ENCODE assay signal across 1 cellular context in the genomic region with DNA sequence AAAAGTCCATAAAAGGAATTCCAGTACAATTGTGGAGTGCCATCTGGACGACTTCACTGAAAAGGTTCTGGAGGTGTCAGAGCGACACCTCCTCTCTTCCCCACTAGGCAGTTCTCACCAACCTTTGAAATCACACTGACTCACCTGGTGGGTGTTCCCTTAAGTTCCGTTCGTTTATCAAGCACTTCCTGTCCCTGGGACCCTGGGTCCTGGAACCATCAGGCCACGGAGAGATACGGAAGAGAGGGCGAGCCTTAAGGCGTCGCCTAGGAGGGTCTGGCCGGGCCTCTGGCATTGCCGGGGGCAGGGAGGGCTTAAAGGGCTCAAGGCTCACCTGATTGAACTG.
TF ChIP-seq lines count a peak whose summit lies in the region.

No MANE protein-coding gene starts in this region.

TF ChIP-seq in GM23338, 12 proteins besides CTCF, POLR2A, EP300 and RAD21 (continued from another document):
- TF ChIP-seq, protein P1, sequence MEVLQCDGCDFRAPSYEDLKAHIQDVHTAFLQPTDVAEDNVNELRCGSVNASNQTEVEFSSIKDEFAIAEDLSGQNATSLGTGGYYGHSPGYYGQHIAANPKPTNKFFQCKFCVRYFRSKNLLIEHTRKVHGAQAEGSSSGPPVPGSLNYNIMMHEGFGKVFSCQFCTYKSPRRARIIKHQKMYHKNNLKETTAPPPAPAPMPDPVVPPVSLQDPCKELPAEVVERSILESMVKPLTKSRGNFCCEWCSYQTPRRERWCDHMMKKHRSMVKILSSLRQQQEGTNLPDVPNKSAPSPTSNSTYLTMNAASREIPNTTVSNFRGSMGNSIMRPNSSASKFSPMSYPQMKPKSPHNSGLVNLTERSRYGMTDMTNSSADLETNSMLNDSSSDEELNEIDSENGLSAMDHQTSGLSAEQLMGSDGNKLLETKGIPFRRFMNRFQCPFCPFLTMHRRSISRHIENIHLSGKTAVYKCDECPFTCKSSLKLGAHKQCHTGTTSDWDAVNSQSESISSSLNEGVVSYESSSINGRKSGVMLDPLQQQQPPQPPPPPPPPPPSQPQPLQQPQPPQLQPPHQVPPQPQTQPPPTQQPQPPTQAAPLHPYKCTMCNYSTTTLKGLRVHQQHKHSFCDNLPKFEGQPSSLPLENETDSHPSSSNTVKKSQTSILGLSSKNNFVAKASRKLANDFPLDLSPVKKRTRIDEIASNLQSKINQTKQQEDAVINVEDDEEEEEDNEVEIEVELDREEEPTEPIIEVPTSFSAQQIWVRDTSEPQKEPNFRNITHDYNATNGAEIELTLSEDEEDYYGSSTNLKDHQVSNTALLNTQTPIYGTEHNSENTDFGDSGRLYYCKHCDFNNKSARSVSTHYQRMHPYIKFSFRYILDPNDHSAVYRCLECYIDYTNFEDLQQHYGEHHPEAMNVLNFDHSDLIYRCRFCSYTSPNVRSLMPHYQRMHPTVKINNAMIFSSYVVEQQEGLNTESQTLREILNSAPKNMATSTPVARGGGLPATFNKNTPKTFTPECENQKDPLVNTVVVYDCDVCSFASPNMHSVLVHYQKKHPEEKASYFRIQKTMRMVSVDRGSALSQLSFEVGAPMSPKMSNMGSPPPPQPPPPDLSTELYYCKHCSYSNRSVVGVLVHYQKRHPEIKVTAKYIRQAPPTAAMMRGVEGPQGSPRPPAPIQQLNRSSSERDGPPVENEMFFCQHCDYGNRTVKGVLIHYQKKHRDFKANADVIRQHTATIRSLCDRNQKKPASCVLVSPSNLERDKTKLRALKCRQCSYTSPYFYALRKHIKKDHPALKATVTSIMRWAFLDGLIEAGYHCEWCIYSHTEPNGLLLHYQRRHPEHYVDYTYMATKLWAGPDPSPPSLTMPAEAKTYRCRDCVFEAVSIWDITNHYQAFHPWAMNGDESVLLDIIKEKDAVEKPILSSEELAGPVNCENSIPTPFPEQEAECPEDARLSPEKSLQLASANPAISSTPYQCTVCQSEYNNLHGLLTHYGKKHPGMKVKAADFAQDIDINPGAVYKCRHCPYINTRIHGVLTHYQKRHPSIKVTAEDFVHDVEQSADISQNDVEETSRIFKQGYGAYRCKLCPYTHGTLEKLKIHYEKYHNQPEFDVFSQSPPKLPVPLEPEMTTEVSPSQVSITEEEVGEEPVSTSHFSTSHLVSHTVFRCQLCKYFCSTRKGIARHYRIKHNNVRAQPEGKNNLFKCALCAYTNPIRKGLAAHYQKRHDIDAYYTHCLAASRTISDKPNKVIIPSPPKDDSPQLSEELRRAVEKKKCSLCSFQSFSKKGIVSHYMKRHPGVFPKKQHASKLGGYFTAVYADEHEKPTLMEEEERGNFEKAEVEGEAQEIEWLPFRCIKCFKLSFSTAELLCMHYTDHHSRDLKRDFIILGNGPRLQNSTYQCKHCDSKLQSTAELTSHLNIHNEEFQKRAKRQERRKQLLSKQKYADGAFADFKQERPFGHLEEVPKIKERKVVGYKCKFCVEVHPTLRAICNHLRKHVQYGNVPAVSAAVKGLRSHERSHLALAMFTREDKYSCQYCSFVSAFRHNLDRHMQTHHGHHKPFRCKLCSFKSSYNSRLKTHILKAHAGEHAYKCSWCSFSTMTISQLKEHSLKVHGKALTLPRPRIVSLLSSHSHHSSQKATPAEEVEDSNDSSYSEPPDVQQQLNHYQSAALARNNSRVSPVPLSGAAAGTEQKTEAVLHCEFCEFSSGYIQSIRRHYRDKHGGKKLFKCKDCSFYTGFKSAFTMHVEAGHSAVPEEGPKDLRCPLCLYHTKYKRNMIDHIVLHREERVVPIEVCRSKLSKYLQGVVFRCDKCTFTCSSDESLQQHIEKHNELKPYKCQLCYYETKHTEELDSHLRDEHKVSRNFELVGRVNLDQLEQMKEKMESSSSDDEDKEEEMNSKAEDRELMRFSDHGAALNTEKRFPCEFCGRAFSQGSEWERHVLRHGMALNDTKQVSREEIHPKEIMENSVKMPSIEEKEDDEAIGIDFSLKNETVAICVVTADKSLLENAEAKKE (CRISPR knock-in tag; IDR thresholded peaks at IDR 0.05): no peak
